1 cellular context compared by ENCODE assay signal in the genomic region with DNA sequence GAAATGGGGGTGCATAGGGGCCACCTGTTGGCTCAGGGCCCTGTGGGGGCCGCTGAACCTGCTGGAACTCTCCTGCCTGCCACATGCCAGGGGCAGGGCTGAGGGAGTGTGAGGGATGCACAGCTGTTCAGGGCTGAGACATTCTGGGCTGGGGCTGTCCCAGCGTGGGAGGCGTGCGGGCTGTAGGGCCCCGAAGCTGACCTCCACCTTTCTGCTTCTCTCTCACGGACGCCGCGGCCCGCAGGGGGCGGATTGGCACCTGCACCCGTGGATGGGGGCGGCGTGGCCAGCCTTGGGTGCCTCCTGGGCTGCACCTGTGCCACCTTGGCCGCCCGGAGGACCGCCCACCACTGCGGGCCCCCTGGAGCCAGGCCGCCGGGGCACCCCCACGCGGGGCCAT.
TF ChIP-seq lines count a peak whose summit lies in the region.

No MANE protein-coding gene starts in this region.

TF ChIP-seq in K562, 482 proteins besides CTCF, POLR2A, EP300 and RAD21 (continues in another document):
- TF ChIP-seq, protein P1, sequence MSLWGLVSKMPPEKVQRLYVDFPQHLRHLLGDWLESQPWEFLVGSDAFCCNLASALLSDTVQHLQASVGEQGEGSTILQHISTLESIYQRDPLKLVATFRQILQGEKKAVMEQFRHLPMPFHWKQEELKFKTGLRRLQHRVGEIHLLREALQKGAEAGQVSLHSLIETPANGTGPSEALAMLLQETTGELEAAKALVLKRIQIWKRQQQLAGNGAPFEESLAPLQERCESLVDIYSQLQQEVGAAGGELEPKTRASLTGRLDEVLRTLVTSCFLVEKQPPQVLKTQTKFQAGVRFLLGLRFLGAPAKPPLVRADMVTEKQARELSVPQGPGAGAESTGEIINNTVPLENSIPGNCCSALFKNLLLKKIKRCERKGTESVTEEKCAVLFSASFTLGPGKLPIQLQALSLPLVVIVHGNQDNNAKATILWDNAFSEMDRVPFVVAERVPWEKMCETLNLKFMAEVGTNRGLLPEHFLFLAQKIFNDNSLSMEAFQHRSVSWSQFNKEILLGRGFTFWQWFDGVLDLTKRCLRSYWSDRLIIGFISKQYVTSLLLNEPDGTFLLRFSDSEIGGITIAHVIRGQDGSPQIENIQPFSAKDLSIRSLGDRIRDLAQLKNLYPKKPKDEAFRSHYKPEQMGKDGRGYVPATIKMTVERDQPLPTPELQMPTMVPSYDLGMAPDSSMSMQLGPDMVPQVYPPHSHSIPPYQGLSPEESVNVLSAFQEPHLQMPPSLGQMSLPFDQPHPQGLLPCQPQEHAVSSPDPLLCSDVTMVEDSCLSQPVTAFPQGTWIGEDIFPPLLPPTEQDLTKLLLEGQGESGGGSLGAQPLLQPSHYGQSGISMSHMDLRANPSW (CRISPR knock-in tag; IDR thresholded peaks at IDR 0.05): 0 out of 2 replicates have a peak, but pooled peaks have one; percentile 7
- 0 out of 2 replicates have a peak, but pooled peaks have one; percentile 33 for TF ChIP-seq SRSF3 (IDR thresholded peaks at IDR 0.05; ENCODE audit: insufficient read depth, low read length)
- TF ChIP-seq ZNF76 (CRISPR knock-in tag; IDR thresholded peaks at IDR 0.05; ENCODE audit: borderline replicate concordance): 0 out of 2 replicates have a peak, but pooled peaks have one; percentile 41
- no peak for TF ChIP-seq FOXM1 (IDR thresholded peaks at IDR 0.05; ENCODE audit: low read depth)
- peak; percentile 4; the same call in 1 of the 2 replicates for TF ChIP-seq FOXM1 (CRISPR knock-in tag; IDR thresholded peaks at IDR 0.05; ENCODE audit: low read depth)
- peak; percentile 75 for TF ChIP-seq PCBP1 (IDR thresholded peaks at IDR 0.05; ENCODE audit: low read depth, low read length, poor library complexity, severe bottlenecking)
- TF ChIP-seq SAFB (IDR thresholded peaks at IDR 0.05; ENCODE audit: borderline replicate concordance, low read depth, low read length): peak; percentile 33; the same call in 1 of the 2 replicates
- no peak for TF ChIP-seq ETS2 (tag; IDR thresholded peaks at IDR 0.05; ENCODE audit: borderline replicate concordance, poor library complexity, severe bottlenecking)
- no peak for TF ChIP-seq ZNF316 (IDR thresholded peaks at IDR 0.05)
- TF ChIP-seq, protein P2, sequence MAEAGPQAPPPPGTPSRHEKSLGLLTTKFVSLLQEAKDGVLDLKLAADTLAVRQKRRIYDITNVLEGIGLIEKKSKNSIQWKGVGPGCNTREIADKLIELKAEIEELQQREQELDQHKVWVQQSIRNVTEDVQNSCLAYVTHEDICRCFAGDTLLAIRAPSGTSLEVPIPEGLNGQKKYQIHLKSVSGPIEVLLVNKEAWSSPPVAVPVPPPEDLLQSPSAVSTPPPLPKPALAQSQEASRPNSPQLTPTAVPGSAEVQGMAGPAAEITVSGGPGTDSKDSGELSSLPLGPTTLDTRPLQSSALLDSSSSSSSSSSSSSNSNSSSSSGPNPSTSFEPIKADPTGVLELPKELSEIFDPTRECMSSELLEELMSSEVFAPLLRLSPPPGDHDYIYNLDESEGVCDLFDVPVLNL (CRISPR knock-in tag; IDR thresholded peaks at IDR 0.05; ENCODE audit: low read depth): peak; percentile 25; the same call in 1 of the 2 replicates
- TF ChIP-seq SETDB1 (IDR thresholded peaks at IDR 0.05; ENCODE audit: low read length): peak; percentile 20
- TF ChIP-seq TEAD4 (IDR thresholded peaks at IDR 0.05; ENCODE audit: low read length): no peak
- peak; percentile 29; the same call in 1 of the 2 replicates for TF ChIP-seq TEAD4 (CRISPR knock-in tag; IDR thresholded peaks at IDR 0.05; ENCODE audit: borderline replicate concordance)
- TF ChIP-seq HNRNPL (IDR thresholded peaks at IDR 0.05; ENCODE audit: low read depth, low read length): peak; percentile 95
- TF ChIP-seq KAT7 (CRISPR knock-in tag; IDR thresholded peaks at IDR 0.05; ENCODE audit: borderline replicate concordance): 0 out of 2 replicates have a peak, but pooled peaks have one; percentile 24
- 0 out of 2 replicates have a peak, but pooled peaks have one; percentile 26 for TF ChIP-seq RBM14 (IDR thresholded peaks at IDR 0.05; ENCODE audit: borderline replicate concordance, insufficient read depth, low read depth, low read length)
- TF ChIP-seq NR4A1 (CRISPR knock-in tag; IDR thresholded peaks at IDR 0.05): peak; percentile 74; the same call in 1 of the 2 replicates
- no peak for TF ChIP-seq NR4A1 (tag; IDR thresholded peaks at IDR 0.05)
- TF ChIP-seq, protein P3, sequence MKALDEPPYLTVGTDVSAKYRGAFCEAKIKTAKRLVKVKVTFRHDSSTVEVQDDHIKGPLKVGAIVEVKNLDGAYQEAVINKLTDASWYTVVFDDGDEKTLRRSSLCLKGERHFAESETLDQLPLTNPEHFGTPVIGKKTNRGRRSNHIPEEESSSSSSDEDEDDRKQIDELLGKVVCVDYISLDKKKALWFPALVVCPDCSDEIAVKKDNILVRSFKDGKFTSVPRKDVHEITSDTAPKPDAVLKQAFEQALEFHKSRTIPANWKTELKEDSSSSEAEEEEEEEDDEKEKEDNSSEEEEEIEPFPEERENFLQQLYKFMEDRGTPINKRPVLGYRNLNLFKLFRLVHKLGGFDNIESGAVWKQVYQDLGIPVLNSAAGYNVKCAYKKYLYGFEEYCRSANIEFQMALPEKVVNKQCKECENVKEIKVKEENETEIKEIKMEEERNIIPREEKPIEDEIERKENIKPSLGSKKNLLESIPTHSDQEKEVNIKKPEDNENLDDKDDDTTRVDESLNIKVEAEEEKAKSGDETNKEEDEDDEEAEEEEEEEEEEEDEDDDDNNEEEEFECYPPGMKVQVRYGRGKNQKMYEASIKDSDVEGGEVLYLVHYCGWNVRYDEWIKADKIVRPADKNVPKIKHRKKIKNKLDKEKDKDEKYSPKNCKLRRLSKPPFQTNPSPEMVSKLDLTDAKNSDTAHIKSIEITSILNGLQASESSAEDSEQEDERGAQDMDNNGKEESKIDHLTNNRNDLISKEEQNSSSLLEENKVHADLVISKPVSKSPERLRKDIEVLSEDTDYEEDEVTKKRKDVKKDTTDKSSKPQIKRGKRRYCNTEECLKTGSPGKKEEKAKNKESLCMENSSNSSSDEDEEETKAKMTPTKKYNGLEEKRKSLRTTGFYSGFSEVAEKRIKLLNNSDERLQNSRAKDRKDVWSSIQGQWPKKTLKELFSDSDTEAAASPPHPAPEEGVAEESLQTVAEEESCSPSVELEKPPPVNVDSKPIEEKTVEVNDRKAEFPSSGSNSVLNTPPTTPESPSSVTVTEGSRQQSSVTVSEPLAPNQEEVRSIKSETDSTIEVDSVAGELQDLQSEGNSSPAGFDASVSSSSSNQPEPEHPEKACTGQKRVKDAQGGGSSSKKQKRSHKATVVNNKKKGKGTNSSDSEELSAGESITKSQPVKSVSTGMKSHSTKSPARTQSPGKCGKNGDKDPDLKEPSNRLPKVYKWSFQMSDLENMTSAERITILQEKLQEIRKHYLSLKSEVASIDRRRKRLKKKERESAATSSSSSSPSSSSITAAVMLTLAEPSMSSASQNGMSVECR (CRISPR knock-in tag; IDR thresholded peaks at IDR 0.05): 0 out of 2 replicates have a peak, but pooled peaks have one; percentile 47
- TF ChIP-seq, protein P4, sequence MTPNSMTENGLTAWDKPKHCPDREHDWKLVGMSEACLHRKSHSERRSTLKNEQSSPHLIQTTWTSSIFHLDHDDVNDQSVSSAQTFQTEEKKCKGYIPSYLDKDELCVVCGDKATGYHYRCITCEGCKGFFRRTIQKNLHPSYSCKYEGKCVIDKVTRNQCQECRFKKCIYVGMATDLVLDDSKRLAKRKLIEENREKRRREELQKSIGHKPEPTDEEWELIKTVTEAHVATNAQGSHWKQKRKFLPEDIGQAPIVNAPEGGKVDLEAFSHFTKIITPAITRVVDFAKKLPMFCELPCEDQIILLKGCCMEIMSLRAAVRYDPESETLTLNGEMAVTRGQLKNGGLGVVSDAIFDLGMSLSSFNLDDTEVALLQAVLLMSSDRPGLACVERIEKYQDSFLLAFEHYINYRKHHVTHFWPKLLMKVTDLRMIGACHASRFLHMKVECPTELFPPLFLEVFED (CRISPR knock-in tag; conservative IDR thresholded peaks at IDR 0.05): no peak
- TF ChIP-seq, protein P5, sequence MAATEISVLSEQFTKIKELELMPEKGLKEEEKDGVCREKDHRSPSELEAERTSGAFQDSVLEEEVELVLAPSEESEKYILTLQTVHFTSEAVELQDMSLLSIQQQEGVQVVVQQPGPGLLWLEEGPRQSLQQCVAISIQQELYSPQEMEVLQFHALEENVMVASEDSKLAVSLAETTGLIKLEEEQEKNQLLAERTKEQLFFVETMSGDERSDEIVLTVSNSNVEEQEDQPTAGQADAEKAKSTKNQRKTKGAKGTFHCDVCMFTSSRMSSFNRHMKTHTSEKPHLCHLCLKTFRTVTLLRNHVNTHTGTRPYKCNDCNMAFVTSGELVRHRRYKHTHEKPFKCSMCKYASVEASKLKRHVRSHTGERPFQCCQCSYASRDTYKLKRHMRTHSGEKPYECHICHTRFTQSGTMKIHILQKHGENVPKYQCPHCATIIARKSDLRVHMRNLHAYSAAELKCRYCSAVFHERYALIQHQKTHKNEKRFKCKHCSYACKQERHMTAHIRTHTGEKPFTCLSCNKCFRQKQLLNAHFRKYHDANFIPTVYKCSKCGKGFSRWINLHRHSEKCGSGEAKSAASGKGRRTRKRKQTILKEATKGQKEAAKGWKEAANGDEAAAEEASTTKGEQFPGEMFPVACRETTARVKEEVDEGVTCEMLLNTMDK (IDR thresholded peaks at IDR 0.05; ENCODE audit: borderline replicate concordance, insufficient read depth, low read depth, low read length, poor library complexity, severe bottlenecking): peak; percentile 8
- TF ChIP-seq, protein P6, sequence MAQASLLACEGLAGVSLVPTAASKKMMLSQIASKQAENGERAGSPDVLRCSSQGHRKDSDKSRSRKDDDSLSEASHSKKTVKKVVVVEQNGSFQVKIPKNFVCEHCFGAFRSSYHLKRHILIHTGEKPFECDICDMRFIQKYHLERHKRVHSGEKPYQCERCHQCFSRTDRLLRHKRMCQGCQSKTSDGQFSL (CRISPR knock-in tag; IDR thresholded peaks at IDR 0.05): peak; percentile 68
- TF ChIP-seq, protein P6 (tag; IDR thresholded peaks at IDR 0.05): no peak
- TF ChIP-seq ADNP (tag; IDR thresholded peaks at IDR 0.05): no peak
- TF ChIP-seq FOXP1 (CRISPR knock-in tag; IDR thresholded peaks at IDR 0.05): 0 out of 2 replicates have a peak, but pooled peaks have one; percentile 41
- TF ChIP-seq ZKSCAN1 (IDR thresholded peaks at IDR 0.05; ENCODE audit: low read depth, low read length): no peak
- TF ChIP-seq, protein P7, sequence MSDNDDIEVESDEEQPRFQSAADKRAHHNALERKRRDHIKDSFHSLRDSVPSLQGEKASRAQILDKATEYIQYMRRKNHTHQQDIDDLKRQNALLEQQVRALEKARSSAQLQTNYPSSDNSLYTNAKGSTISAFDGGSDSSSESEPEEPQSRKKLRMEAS (CRISPR knock-in tag; IDR thresholded peaks at IDR 0.05): peak; percentile 72
- peak; percentile 46; the same call in 1 of the 2 replicates for TF ChIP-seq ZNF764 (CRISPR knock-in tag; IDR thresholded peaks at IDR 0.05; ENCODE audit: low read depth)
- TF ChIP-seq RBFOX2 (IDR thresholded peaks at IDR 0.05; ENCODE audit: low read depth, low read length): peak; percentile 45; the same call in 1 of the 2 replicates
- TF ChIP-seq ZNF263 (CRISPR knock-in tag; IDR thresholded peaks at IDR 0.05; ENCODE audit: borderline replicate concordance): 0 out of 2 replicates have a peak, but pooled peaks have one; percentile 33
- TF ChIP-seq BRCA1 (IDR thresholded peaks at IDR 0.05): no peak
- 0 out of 2 replicates have a peak, but pooled peaks have one; percentile 30 for TF ChIP-seq BRCA1 (CRISPR knock-in tag; IDR thresholded peaks at IDR 0.05)
- peak in 1 of 2 experiments; percentile 41; a peak in 1 of 4 replicates for TF ChIP-seq MAZ (CRISPR knock-in tag; conservative IDR thresholded peaks at IDR 0.05 in 1 of 2, IDR thresholded peaks at IDR 0.05 in 1 of 2)
- no peak for TF ChIP-seq ZNF282 (CRISPR knock-in tag; IDR thresholded peaks at IDR 0.05)
- TF ChIP-seq FIP1L1 (IDR thresholded peaks at IDR 0.05; ENCODE audit: low read depth, low read length, poor library complexity, severe bottlenecking): peak; percentile 37
- TF ChIP-seq ZC3H4 (CRISPR knock-in tag; IDR thresholded peaks at IDR 0.05; ENCODE audit: borderline replicate concordance): 0 out of 2 replicates have a peak, but pooled peaks have one; percentile 17
- TF ChIP-seq, protein P8, sequence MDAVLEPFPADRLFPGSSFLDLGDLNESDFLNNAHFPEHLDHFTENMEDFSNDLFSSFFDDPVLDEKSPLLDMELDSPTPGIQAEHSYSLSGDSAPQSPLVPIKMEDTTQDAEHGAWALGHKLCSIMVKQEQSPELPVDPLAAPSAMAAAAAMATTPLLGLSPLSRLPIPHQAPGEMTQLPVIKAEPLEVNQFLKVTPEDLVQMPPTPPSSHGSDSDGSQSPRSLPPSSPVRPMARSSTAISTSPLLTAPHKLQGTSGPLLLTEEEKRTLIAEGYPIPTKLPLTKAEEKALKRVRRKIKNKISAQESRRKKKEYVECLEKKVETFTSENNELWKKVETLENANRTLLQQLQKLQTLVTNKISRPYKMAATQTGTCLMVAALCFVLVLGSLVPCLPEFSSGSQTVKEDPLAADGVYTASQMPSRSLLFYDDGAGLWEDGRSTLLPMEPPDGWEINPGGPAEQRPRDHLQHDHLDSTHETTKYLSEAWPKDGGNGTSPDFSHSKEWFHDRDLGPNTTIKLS (IDR thresholded peaks at IDR 0.05; ENCODE audit: borderline replicate concordance, low read depth): no peak
- no peak for TF ChIP-seq TGIF2 (CRISPR knock-in tag; IDR thresholded peaks at IDR 0.05)
- peak; percentile 64 for TF ChIP-seq EGR1 (conservative IDR thresholded peaks at IDR 0.05)
- TF ChIP-seq IRF2 (CRISPR knock-in tag; IDR thresholded peaks at IDR 0.05): peak; percentile 73; the same call in 1 of the 2 replicates
- TF ChIP-seq, protein P9, sequence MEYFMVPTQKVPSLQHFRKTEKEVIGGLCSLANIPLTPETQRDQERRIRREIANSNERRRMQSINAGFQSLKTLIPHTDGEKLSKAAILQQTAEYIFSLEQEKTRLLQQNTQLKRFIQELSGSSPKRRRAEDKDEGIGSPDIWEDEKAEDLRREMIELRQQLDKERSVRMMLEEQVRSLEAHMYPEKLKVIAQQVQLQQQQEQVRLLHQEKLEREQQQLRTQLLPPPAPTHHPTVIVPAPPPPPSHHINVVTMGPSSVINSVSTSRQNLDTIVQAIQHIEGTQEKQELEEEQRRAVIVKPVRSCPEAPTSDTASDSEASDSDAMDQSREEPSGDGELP (CRISPR knock-in tag; IDR thresholded peaks at IDR 0.05; ENCODE audit: borderline replicate concordance): peak; percentile 79
- TF ChIP-seq, protein P10, sequence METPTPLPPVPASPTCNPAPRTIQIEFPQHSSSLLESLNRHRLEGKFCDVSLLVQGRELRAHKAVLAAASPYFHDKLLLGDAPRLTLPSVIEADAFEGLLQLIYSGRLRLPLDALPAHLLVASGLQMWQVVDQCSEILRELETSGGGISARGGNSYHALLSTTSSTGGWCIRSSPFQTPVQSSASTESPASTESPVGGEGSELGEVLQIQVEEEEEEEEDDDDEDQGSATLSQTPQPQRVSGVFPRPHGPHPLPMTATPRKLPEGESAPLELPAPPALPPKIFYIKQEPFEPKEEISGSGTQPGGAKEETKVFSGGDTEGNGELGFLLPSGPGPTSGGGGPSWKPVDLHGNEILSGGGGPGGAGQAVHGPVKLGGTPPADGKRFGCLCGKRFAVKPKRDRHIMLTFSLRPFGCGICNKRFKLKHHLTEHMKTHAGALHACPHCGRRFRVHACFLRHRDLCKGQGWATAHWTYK (CRISPR knock-in tag; IDR thresholded peaks at IDR 0.05): 0 out of 2 replicates have a peak, but pooled peaks have one; percentile 30
- peak; percentile 59 for TF ChIP-seq POLR2G (IDR thresholded peaks at IDR 0.05; ENCODE audit: low read depth, low read length)
- TF ChIP-seq ZNF431 (CRISPR knock-in tag; IDR thresholded peaks at IDR 0.05): no peak
- peak; percentile 60 for TF ChIP-seq HMGN3 (IDR thresholded peaks at IDR 0.05; ENCODE audit: borderline replicate concordance, extremely low read depth, insufficient read length, low read depth, low read length)
